Comparison of ENCODE assay signal across 1 cellular context in the genomic region with DNA sequence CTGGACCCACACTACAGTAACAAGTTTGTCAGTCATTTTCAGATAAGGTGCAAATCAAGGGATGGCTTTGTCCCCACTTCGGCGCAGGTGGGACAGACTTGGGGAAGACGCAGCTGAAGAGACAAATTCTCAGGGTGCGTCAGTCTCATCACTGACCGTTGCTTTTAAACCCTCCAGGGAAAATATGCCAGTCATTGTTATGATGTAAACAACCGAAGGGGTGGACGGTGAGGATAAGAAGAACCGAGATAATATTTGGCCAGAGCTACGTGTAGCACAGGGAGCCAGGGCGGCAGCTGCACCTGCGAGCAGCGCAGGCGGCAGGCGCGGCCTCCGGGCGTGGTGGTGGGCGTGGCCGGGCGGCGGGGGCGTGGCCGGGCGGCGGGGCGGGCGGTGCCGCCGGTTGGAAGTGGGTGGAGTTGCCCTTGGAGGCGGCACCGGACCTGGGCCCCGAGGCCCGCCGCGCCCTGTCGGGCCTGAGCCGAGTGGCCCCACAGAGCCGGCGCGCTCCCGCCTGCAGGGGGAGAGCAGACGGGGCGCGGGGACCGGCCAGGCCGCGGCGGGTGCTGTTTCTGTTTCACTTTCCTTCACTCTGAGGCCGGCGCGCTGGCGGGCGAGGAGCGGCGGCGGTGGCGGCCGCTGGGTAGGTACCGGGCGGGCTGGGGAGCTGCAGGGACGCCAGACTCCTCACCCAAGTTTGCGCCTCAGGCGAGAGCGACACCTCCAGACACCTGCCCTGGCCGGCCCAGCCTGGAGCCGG.
TF ChIP-seq lines count a peak whose summit lies in the region.

A gene (plus strand): TSS at position 470 of the 760 bp plus-strand sequence. CDS start 2,209 bp downstream, outside the sequence.

TF ChIP-seq in HepG2, 621 proteins besides CTCF, POLR2A, EP300 and RAD21 (continued from another document and continues in another):
- TF ChIP-seq NFIC (IDR thresholded peaks at IDR 0.05; ENCODE audit: low read length) (peak; percentile 29; the same call in 1 of the 2 replicates), ZFP36L2 (CRISPR knock-in tag; IDR thresholded peaks at IDR 0.05) (no peak), ZNF777 (CRISPR knock-in tag; IDR thresholded peaks at IDR 0.05) (peak; percentile 29; the same call in 1 of the 2 replicates), MED13 (CRISPR knock-in tag; IDR thresholded peaks at IDR 0.05) (no peak; the same call in 1 of the 2 replicates), SMAD3 (CRISPR knock-in tag; IDR thresholded peaks at IDR 0.05) (no peak), GZF1 (CRISPR knock-in tag; IDR thresholded peaks at IDR 0.05) (no peak), JUNB (CRISPR knock-in tag; IDR thresholded peaks at IDR 0.05; ENCODE audit: borderline replicate concordance) (no peak; the same call in 1 of the 2 replicates), FOXA3 (CRISPR knock-in tag; IDR thresholded peaks at IDR 0.05) (no peak), RARA (CRISPR knock-in tag; IDR thresholded peaks at IDR 0.05) (no peak), ZNF589 (CRISPR knock-in tag; conservative IDR thresholded peaks at IDR 0.05) (peak; percentile 41; the same call in 1 of the 2 replicates), WIZ (CRISPR knock-in tag; IDR thresholded peaks at IDR 0.05) (no peak), CEBPG (CRISPR knock-in tag; IDR thresholded peaks at IDR 0.05) (no peak; the same call in 1 of the 2 replicates), ZNF75D (CRISPR knock-in tag; IDR thresholded peaks at IDR 0.05; ENCODE audit: borderline replicate concordance) (no peak), ZNF251 (CRISPR knock-in tag; IDR thresholded peaks at IDR 0.05) (no peak), HHEX (CRISPR knock-in tag; IDR thresholded peaks at IDR 0.05) (no peak; the same call in 1 of the 2 replicates), BCL6 (CRISPR knock-in tag; IDR thresholded peaks at IDR 0.05) (no peak; the same call in 1 of the 2 replicates), THYN1 (CRISPR knock-in tag; IDR thresholded peaks at IDR 0.05; ENCODE audit: borderline replicate concordance, low read depth) (no peak), HMGA1 (CRISPR knock-in tag; conservative IDR thresholded peaks at IDR 0.05) (no peak), NFIB (CRISPR knock-in tag; IDR thresholded peaks at IDR 0.05; ENCODE audit: borderline replicate concordance) (no peak), ZNF260 (CRISPR knock-in tag; IDR thresholded peaks at IDR 0.05; ENCODE audit: borderline replicate concordance, low read depth) (no peak), HNF4G (IDR thresholded peaks at IDR 0.05; ENCODE audit: borderline replicate concordance, low read depth, low read length) (0 out of 2 replicates have a peak, but pooled peaks have one; percentile 4), HNF4G (CRISPR knock-in tag; IDR thresholded peaks at IDR 0.05; ENCODE audit: borderline replicate concordance, low read depth) (0 out of 2 replicates have a peak, but pooled peaks have one; percentile 3), HNRNPLL (IDR thresholded peaks at IDR 0.05; ENCODE audit: low read depth, low read length, poor library complexity, severe bottlenecking) (peak; percentile 45), ZNF101 (CRISPR knock-in tag; IDR thresholded peaks at IDR 0.05; ENCODE audit: borderline replicate concordance, low read depth) (no peak), ZNF253 (CRISPR knock-in tag; IDR thresholded peaks at IDR 0.05; ENCODE audit: borderline replicate concordance) (no peak), BHLHE40 (IDR thresholded peaks at IDR 0.05; ENCODE audit: low read length) (0 out of 2 replicates have a peak, but pooled peaks have one; percentile 2), MXD4 (CRISPR knock-in tag; IDR thresholded peaks at IDR 0.05) (no peak), IKZF1 (IDR thresholded peaks at IDR 0.05) (no peak), ZBTB7A (CRISPR knock-in tag; IDR thresholded peaks at IDR 0.05) (no peak), ZMYM4 (CRISPR knock-in tag; IDR thresholded peaks at IDR 0.05) (peak; percentile 60; the same call in 1 of the 2 replicates), NCOA2 (CRISPR knock-in tag; IDR thresholded peaks at IDR 0.05) (no peak; the same call in 1 of the 2 replicates), ATAD3A (CRISPR knock-in tag; IDR thresholded peaks at IDR 0.05) (no peak), ZNF367 (CRISPR knock-in tag; IDR thresholded peaks at IDR 0.05; ENCODE audit: borderline replicate concordance) (peak; percentile 36; the same call in 1 of the 2 replicates), SCMH1 (CRISPR knock-in tag; IDR thresholded peaks at IDR 0.05; ENCODE audit: borderline replicate concordance) (no peak), ZNF143 (CRISPR knock-in tag; IDR thresholded peaks at IDR 0.05) (no peak), ZNF616 (CRISPR knock-in tag; IDR thresholded peaks at IDR 0.05; ENCODE audit: low read depth) (no peak), ZKSCAN1 (IDR thresholded peaks at IDR 0.05; ENCODE audit: low read length) (no peak; the same call in 1 of the 2 replicates), ZNF543 (CRISPR knock-in tag; IDR thresholded peaks at IDR 0.05) (no peak), EED (CRISPR knock-in tag; IDR thresholded peaks at IDR 0.05) (peak; percentile 72; the same call in 1 of the 2 replicates), TOPORS (CRISPR knock-in tag; IDR thresholded peaks at IDR 0.05) (no peak), TCF7L2 (IDR thresholded peaks at IDR 0.05; ENCODE audit: low read depth, low read length) (no peak), ZFP36 (IDR thresholded peaks at IDR 0.05; ENCODE audit: borderline replicate concordance, low read depth, low read length, partially characterized antibody) (no peak), RBM39 (IDR thresholded peaks at IDR 0.05; ENCODE audit: low read depth, low read length, poor library complexity, severe bottlenecking) (no peak), TEAD2 (CRISPR knock-in tag; IDR thresholded peaks at IDR 0.05) (no peak)
- TF ChIP-seq, protein P1, sequence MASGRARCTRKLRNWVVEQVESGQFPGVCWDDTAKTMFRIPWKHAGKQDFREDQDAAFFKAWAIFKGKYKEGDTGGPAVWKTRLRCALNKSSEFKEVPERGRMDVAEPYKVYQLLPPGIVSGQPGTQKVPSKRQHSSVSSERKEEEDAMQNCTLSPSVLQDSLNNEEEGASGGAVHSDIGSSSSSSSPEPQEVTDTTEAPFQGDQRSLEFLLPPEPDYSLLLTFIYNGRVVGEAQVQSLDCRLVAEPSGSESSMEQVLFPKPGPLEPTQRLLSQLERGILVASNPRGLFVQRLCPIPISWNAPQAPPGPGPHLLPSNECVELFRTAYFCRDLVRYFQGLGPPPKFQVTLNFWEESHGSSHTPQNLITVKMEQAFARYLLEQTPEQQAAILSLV (CRISPR knock-in tag; IDR thresholded peaks at IDR 0.05; ENCODE audit: borderline replicate concordance) = peak; percentile 47
- TF ChIP-seq, protein P2, sequence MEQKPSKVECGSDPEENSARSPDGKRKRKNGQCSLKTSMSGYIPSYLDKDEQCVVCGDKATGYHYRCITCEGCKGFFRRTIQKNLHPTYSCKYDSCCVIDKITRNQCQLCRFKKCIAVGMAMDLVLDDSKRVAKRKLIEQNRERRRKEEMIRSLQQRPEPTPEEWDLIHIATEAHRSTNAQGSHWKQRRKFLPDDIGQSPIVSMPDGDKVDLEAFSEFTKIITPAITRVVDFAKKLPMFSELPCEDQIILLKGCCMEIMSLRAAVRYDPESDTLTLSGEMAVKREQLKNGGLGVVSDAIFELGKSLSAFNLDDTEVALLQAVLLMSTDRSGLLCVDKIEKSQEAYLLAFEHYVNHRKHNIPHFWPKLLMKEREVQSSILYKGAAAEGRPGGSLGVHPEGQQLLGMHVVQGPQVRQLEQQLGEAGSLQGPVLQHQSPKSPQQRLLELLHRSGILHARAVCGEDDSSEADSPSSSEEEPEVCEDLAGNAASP (CRISPR knock-in tag; IDR thresholded peaks at IDR 0.05; ENCODE audit: borderline replicate concordance) = no peak
- TF ChIP-seq, protein P3, sequence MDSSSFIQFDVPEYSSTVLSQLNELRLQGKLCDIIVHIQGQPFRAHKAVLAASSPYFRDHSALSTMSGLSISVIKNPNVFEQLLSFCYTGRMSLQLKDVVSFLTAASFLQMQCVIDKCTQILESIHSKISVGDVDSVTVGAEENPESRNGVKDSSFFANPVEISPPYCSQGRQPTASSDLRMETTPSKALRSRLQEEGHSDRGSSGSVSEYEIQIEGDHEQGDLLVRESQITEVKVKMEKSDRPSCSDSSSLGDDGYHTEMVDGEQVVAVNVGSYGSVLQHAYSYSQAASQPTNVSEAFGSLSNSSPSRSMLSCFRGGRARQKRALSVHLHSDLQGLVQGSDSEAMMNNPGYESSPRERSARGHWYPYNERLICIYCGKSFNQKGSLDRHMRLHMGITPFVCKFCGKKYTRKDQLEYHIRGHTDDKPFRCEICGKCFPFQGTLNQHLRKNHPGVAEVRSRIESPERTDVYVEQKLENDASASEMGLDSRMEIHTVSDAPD (CRISPR knock-in tag; IDR thresholded peaks at IDR 0.05) = no peak
- TF ChIP-seq, protein P4, sequence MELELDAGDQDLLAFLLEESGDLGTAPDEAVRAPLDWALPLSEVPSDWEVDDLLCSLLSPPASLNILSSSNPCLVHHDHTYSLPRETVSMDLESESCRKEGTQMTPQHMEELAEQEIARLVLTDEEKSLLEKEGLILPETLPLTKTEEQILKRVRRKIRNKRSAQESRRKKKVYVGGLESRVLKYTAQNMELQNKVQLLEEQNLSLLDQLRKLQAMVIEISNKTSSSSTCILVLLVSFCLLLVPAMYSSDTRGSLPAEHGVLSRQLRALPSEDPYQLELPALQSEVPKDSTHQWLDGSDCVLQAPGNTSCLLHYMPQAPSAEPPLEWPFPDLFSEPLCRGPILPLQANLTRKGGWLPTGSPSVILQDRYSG (CRISPR knock-in tag; IDR thresholded peaks at IDR 0.05) = no peak
- TF ChIP-seq, protein P5, sequence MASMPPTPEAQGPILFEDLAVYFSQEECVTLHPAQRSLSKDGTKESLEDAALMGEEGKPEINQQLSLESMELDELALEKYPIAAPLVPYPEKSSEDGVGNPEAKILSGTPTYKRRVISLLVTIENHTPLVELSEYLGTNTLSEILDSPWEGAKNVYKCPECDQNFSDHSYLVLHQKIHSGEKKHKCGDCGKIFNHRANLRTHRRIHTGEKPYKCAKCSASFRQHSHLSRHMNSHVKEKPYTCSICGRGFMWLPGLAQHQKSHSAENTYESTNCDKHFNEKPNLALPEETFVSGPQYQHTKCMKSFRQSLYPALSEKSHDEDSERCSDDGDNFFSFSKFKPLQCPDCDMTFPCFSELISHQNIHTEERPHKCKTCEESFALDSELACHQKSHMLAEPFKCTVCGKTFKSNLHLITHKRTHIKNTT (CRISPR knock-in tag; IDR thresholded peaks at IDR 0.05) = 0 out of 2 replicates have a peak, but pooled peaks have one; percentile 30
- TF ChIP-seq, protein P6, sequence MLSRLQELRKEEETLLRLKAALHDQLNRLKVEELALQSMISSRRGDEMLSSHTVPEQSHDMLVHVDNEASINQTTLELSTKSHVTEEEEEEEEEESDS (CRISPR knock-in tag; IDR thresholded peaks at IDR 0.05; ENCODE audit: borderline replicate concordance) = no peak
- TF ChIP-seq, protein P7, sequence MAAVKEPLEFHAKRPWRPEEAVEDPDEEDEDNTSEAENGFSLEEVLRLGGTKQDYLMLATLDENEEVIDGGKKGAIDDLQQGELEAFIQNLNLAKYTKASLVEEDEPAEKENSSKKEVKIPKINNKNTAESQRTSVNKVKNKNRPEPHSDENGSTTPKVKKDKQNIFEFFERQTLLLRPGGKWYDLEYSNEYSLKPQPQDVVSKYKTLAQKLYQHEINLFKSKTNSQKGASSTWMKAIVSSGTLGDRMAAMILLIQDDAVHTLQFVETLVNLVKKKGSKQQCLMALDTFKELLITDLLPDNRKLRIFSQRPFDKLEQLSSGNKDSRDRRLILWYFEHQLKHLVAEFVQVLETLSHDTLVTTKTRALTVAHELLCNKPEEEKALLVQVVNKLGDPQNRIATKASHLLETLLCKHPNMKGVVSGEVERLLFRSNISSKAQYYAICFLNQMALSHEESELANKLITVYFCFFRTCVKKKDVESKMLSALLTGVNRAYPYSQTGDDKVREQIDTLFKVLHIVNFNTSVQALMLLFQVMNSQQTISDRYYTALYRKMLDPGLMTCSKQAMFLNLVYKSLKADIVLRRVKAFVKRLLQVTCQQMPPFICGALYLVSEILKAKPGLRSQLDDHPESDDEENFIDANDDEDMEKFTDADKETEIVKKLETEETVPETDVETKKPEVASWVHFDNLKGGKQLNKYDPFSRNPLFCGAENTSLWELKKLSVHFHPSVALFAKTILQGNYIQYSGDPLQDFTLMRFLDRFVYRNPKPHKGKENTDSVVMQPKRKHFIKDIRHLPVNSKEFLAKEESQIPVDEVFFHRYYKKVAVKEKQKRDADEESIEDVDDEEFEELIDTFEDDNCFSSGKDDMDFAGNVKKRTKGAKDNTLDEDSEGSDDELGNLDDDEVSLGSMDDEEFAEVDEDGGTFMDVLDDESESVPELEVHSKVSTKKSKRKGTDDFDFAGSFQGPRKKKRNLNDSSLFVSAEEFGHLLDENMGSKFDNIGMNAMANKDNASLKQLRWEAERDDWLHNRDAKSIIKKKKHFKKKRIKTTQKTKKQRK (IDR thresholded peaks at IDR 0.05; ENCODE audit: low read length) = no peak
- TF ChIP-seq, protein P8, sequence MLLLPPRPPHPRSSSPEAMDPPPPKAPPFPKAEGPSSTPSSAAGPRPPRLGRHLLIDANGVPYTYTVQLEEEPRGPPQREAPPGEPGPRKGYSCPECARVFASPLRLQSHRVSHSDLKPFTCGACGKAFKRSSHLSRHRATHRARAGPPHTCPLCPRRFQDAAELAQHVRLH (CRISPR knock-in tag; IDR thresholded peaks at IDR 0.05; ENCODE audit: borderline replicate concordance, low read depth) = no peak; the same call in 1 of the 2 replicates
- TF ChIP-seq, protein P9, sequence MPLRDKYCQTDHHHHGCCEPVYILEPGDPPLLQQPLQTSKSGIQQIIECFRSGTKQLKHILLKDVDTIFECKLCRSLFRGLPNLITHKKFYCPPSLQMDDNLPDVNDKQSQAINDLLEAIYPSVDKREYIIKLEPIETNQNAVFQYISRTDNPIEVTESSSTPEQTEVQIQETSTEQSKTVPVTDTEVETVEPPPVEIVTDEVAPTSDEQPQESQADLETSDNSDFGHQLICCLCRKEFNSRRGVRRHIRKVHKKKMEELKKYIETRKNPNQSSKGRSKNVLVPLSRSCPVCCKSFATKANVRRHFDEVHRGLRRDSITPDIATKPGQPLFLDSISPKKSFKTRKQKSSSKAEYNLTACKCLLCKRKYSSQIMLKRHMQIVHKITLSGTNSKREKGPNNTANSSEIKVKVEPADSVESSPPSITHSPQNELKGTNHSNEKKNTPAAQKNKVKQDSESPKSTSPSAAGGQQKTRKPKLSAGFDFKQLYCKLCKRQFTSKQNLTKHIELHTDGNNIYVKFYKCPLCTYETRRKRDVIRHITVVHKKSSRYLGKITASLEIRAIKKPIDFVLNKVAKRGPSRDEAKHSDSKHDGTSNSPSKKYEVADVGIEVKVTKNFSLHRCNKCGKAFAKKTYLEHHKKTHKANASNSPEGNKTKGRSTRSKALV (CRISPR knock-in tag; IDR thresholded peaks at IDR 0.05) = peak; percentile 79; the same call in 1 of the 2 replicates
- TF ChIP-seq, protein P10, sequence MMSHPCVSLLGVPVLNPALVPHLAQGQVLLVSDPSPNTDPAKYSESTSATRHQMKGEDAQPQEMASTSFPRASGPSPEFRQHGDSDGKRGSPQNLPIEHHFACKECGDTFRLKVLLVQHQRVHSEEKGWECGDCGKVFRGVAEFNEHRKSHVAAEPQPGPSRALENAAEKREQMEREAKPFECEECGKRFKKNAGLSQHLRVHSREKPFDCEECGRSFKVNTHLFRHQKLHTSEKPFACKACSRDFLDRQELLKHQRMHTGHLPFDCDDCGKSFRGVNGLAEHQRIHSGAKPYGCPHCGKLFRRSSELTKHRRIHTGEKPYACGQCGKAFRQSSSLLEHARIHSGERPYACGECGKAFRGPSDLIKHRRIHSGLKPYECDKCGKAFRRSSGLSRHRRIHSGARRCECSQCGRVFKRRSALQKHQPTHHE (CRISPR knock-in tag; IDR thresholded peaks at IDR 0.05; ENCODE audit: borderline replicate concordance) = no peak
